4 cellular contexts compared by ENCODE assay signal in the genomic region with DNA sequence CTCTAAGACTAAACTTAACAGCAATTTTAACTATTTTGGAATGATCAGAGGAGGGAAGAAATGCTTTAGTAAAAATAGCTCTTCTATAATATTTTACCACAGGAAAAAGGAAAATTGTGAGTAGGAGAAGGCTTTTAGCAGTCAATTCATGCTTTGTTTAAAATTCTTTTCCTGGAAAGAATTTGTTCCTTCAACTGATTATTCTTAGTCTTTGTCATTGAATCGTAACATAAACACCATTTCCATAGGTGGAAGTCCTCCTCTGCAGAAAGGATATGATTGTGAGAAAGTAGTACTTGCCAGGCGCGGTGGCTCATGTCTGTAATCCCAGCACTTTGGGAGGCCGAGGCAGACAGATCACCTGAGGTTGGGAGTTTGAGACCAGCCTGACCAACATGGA. TPM values are rescaled to one million over a fixed set of nuclear protein-coding genes. Genes with fewer than 3 reads are reported as not detected.
"Had no signal": no experiment of that assay in that cellular context is flagged by ENCODE, and none has a peak within 500 bp of the region (broad histone marks: within the 10 kb centered on the region; RNA-seq: fewer than 3 reads in every experiment).

No MANE protein-coding gene starts in this region.

- H3K4me3 ChIP-seq: GM12878 had no signal

- DNase-seq: GDM1, GF-D8 had no signal

RNA-seq across cellular contexts. Expression of a gene that starts 11.9 kb away (rescaled TPM):
- total RNA-seq: G401, GM12878 had no signal
